13 cellular contexts compared by ENCODE assay signal in the genomic region with DNA sequence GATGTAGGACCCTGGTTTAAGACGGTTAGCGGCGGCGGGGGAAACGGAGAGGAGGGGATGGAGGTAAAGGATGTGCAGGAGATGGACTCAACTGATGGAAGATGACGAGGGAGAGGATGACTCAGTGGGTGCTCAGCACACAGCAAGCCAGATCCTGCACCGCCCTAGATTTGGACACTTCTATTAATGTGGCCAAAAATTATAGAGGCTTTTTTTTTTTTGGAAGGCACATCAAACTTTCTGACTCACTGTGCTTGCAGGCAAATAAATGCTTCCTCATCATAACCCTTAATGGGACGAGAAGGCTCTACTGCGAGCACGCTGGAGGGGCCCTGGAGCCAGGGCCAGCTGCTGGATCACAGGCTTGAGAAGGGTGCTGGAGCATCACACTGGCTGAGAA. TPM values are rescaled to one million over a fixed set of nuclear protein-coding genes. Genes with fewer than 3 reads are reported as not detected.
DNase-seq lines count a peak whose midpoint lies in the region; ATAC-seq, FAIRE-seq and TF ChIP-seq lines count a peak whose summit lies in the region.
"Had no signal": no experiment of that assay in that cellular context is flagged by ENCODE, and none has a peak within 500 bp of the region (broad histone marks: within the 10 kb centered on the region; RNA-seq: fewer than 3 reads in every experiment).

No MANE protein-coding gene starts in this region.

- no peaks in the 10 kb centered on the region for H3K36me3 ChIP-seq in K562 (ENCODE audit: control insufficient read depth, insufficient read depth, low read length)
- H3K36me3 ChIP-seq: upper lobe of right lung had no signal

- H3K4me3 ChIP-seq in K562 (no peak overlapping the region), right cardiac atrium (ENCODE audit: low read length) (no peak overlapping the region)
- H3K4me3 ChIP-seq: GM23338, upper lobe of right lung had no signal

- WGBS in K562 (ENCODE audit: insufficient coverage, low coverage, missing lambda C conversion rate) = 4% methylated on average over 9 of the region's 10 CpGs
- 74% methylated on average over 10 of the region's 10 CpGs for WGBS in right cardiac atrium

- TF ChIP-seq POLR2A in K562 (conservative IDR thresholded peaks at IDR 0.05) = no peak

- H3K4me3 Mint-ChIP-seq in activated naive CD4-positive, alpha-beta T cell treated with anti-CD3 and anti-CD28 coated beads for 36 hours = no peak overlapping the region
- H3K4me3 Mint-ChIP-seq: GM23338 had no signal

- CTCF ChIA-PET in K562 (lab: Yijun Ruan, JAX; ENCODE audit: low intra/inter-chr PET ratio) = no interaction called here
- CTCF ChIA-PET in activated naive CD4-positive, alpha-beta T cell treated with anti-CD3 and anti-CD28 coated beads for 36 hours (lab: Charles Lee) = no interaction called here

- peak; percentile 94 for DNase-seq in A172 (ENCODE audit: low spot score)
- DNase-seq in HS-27A (ENCODE audit: low read depth) = peak; percentile 47
- peak in 1 of 4 experiments; percentile 24 for DNase-seq in K562 (ENCODE audit: extremely low read depth in 1 of 4, low spot score in 3 of 4)
- DNase-seq in right cardiac atrium = peak in 2 of 3 donors; percentile 52 to 60
- no peak for DNase-seq in activated naive CD4-positive, alpha-beta T cell treated with anti-CD3 and anti-CD28 coated beads for 36 hours
- DNase-seq in NOMO-1 treated with dmso at 0.1 percent for 144 hours (lab: John Stamatoyannopoulos, UW; ENCODE audit: unreplicated experiment) = no peak
- no peak for DNase-seq in HT-29 (ENCODE audit: low spot score)
- no peak for DNase-seq in NCI-H1930 (lab: John Stamatoyannopoulos, UW)
- DNase-seq: NCI-H1105, upper lobe of right lung had no signal

- no peak overlapping the region for H3K4me2 ChIP-seq in K562 (ENCODE audit: insufficient read depth, low read length)
- H3K4me2 ChIP-seq: GM23338 had no signal

- no peak for TF ChIP-seq RAD21 in K562 (CRISPR knock-in tag; conservative IDR thresholded peaks at IDR 0.05 in 1 of 2, IDR thresholded peaks at IDR 0.05 in 1 of 2)

- POLR2A ChIA-PET in K562 (lab: Yijun Ruan, JAX) = no interaction called here

- H3K4me1 ChIP-seq in K562 (replicated peaks in 1 of 2; ENCODE audit: control insufficient read depth in 2 of 2, insufficient read depth in 2 of 2, low read length in 2 of 2) (peaks cover 14 to 18% of the 10 kb centered on the region in 2 experiments), right cardiac atrium (ENCODE audit: control insufficient read depth, insufficient read depth, low read length) (no peaks in the 10 kb centered on the region)
- H3K4me1 ChIP-seq: upper lobe of right lung had no signal

- in situ Hi-C loops in K562 (cut with MboI) = no loop called here

- H3K9me3 ChIP-seq in K562 (replicated peaks; ENCODE audit: control insufficient read depth, insufficient read depth, low read depth, low read length) = no peaks in the 10 kb centered on the region
- no peaks in the 10 kb centered on the region for H3K9me3 ChIP-seq in right cardiac atrium (ENCODE audit: control insufficient read depth, low read length)
- H3K9me3 ChIP-seq: upper lobe of right lung had no signal

- BruUV-seq in K562 (replicated peaks; lab: Mats Ljungman, UMichigan) = no TSS peak

- no peak for ATAC-seq in K562
- peak; percentile 33 to 74 for ATAC-seq in right cardiac atrium
- ATAC-seq: GM23338, left lobe of liver, upper lobe of right lung had no signal

- no peaks in the 10 kb centered on the region for H3K27me3 Mint-ChIP-seq in activated naive CD4-positive, alpha-beta T cell treated with anti-CD3 and anti-CD28 coated beads for 36 hours (ENCODE audit: low read depth)

- H3K27me3 ChIP-seq in K562 (ENCODE audit: control insufficient read depth in 2 of 2, insufficient read depth in 2 of 2, low read length in 2 of 2) = peaks cover 2 to 28% of the 10 kb centered on the region in 2 experiments; a peak in 4 of 5 replicates
- H3K27me3 ChIP-seq in right cardiac atrium (ENCODE audit: control insufficient read depth, insufficient read depth) = no peaks in the 10 kb centered on the region
- H3K27me3 ChIP-seq: upper lobe of right lung had no signal

- no peak for TF ChIP-seq CTCF in K562 (IDR thresholded peaks at IDR 0.05 in 2 of 3, conservative IDR thresholded peaks at IDR 0.05 in 1 of 3; ENCODE audit: insufficient read depth in 2 of 3, low read depth in 1 of 3, low read length in 3 of 3)

- intact Hi-C loops in K562 (cut with micrococcal nuclease) (no loop called here), right cardiac atrium (cut with DNase I) (no loop called here)
- intact Hi-C loops in activated naive CD4-positive, alpha-beta T cell treated with anti-CD3 and anti-CD28 coated beads for 36 hours (cut with micrococcal nuclease) = no loop called here

- H3K9me1 ChIP-seq in K562 (ENCODE audit: control insufficient read depth, insufficient read depth, low read length) = no peaks in the 10 kb centered on the region

- TF ChIP-seq EP300 in K562 (IDR thresholded peaks at IDR 0.05; ENCODE audit: low read length) = no peak

- FAIRE-seq in K562 (lab: Jason Lieb, UNC) = no peak
- FAIRE-seq: A204.1 had no signal

- no peaks in the 10 kb centered on the region for H3K4me1 Mint-ChIP-seq in activated naive CD4-positive, alpha-beta T cell treated with anti-CD3 and anti-CD28 coated beads for 36 hours (ENCODE audit: low read depth)

- H3K9me3 Mint-ChIP-seq in activated naive CD4-positive, alpha-beta T cell treated with anti-CD3 and anti-CD28 coated beads for 36 hours = no peaks in the 10 kb centered on the region
- H3K9me3 Mint-ChIP-seq: GM23338 had no signal

- no peak overlapping the region for H3K27ac Mint-ChIP-seq in activated naive CD4-positive, alpha-beta T cell treated with anti-CD3 and anti-CD28 coated beads for 36 hours
- H3K27ac Mint-ChIP-seq: GM23338 had no signal

- no peak overlapping the region for H3K9ac ChIP-seq in K562 (ENCODE audit: insufficient read depth in 1 of 2, low read depth in 2 of 2, low read length in 2 of 2)

- H3K79me2 ChIP-seq in K562 (ENCODE audit: control insufficient read depth, insufficient read depth, low read length) = no peaks in the 10 kb centered on the region

- 0 out of 2 replicates have a peak, but pooled peaks cover 3% of the 10 kb centered on the region for H4K20me1 ChIP-seq in K562 (replicated peaks; ENCODE audit: control insufficient read depth, insufficient read depth, low read length)

- no peak overlapping the region for H2AFZ ChIP-seq in K562 (ENCODE audit: low read depth, low read length)
- H2AFZ ChIP-seq: GM23338 had no signal

- no peaks in the 10 kb centered on the region for H3K36me3 Mint-ChIP-seq in activated naive CD4-positive, alpha-beta T cell treated with anti-CD3 and anti-CD28 coated beads for 36 hours (ENCODE audit: low read depth)

- H3K27ac ChIP-seq in K562 (ENCODE audit: extremely low read depth, low read depth, low read length) = no peak overlapping the region
- H3K27ac ChIP-seq in right cardiac atrium (ENCODE audit: low read length) = no peak overlapping the region
- H3K27ac ChIP-seq: upper lobe of right lung had no signal

RNA-seq across cellular contexts. Expression of a gene that starts 36.0 kb away (rescaled TPM):
- total RNA-seq in A172 (2014; rRNA removed; shearing (Covaris generic)) = 1.7 and 2.2 TPM in 2 replicates
- 0.30 TPM in 1 of 2 replicates, not detected in the other for total RNA-seq in K562 (2011; cell fraction: chromatin; rRNA removed; ENCODE audit: low replicate concordance)
- total RNA-seq in K562 (2011; cell fraction: nucleolus; rRNA removed) = 0.13 and 0.50 TPM in 2 replicates
- total RNA-seq in K562 (2011; cell fraction: nucleoplasm; rRNA removed) = 0.07 TPM in 1 of 2 replicates, not detected in the other
- total RNA-seq in K562 (2014; rRNA removed) (0.05 and 0.12 TPM in 2 replicates), K562 (2014; rRNA removed; fragmentation: Illumina TruSeq; extraction: Trizol) (not detected in 2 replicates), K562 (2015; rRNA removed; fragmentation: Illumina TruSeq; extraction: Trizol) (0.04 TPM in 2 replicates), K562 (2021) (0.04 and 0.07 TPM in 2 replicates), right cardiac atrium (1 to 10 TPM; 3.9 to 5.7 (median 4.2) TPM)
- polyA plus RNA-seq in K562 (2011; rRNA removed) (0.06 and 0.58 TPM in 2 replicates), K562 (2014; fragmentation: Illumina TruSeq; extraction: Trizol) (not detected in 2 replicates), K562 (2014; fragmentation: Nextera tagmentation; extraction: Ambion mirVana) (not detected), K562 (2014; rRNA removed) (not detected in 2 replicates), right cardiac atrium (5.4 TPM)
- polyA plus RNA-seq in K562 (2011; cell fraction: cytosol; rRNA removed) = 0.25 and 0.58 TPM in 2 replicates
- 0.09 and 0.24 TPM in 2 replicates for polyA plus RNA-seq in K562 (2011; cell fraction: nucleus; rRNA removed)
- polyA plus RNA-seq in K562 (2012) = 0.06 and 0.08 TPM in 2 replicates
- polyA minus RNA-seq in K562 (2011; rRNA and poly(A)+ RNA removed) = 0.27 TPM in 1 of 2 replicates, not detected in the other
- 0.82 TPM in 1 of 2 replicates, not detected in the other for polyA minus RNA-seq in K562 (2011; cell fraction: cytosol; rRNA and poly(A)+ RNA removed)
- polyA minus RNA-seq in K562 (2011; cell fraction: nucleus; rRNA and poly(A)+ RNA removed) = 0.13 and 0.33 TPM in 2 replicates
- total RNA-seq in activated naive CD4-positive, alpha-beta T cell treated with anti-CD3 and anti-CD28 coated beads for 36 hours = under 1 TPM; 0.14 to 0.30 TPM
- total RNA-seq in HT-29 (2014; rRNA removed; shearing (Covaris generic)) = not detected in 2 replicates
- polyA plus RNA-seq: GM23338 had no signal

RNA-seq across cellular contexts. Expression of a gene that starts 40.8 kb away (rescaled TPM):
- total RNA-seq in A172 (2014; rRNA removed; shearing (Covaris generic)) = 31.2 and 33.2 TPM in 2 replicates
- 67.2 and 189 TPM in 2 replicates for total RNA-seq in K562 (2011; cell fraction: chromatin; rRNA removed; ENCODE audit: low replicate concordance)
- total RNA-seq in K562 (2011; cell fraction: nucleolus; rRNA removed) = 122 and 130 TPM in 2 replicates
- 90.6 and 92.5 TPM in 2 replicates for total RNA-seq in K562 (2011; cell fraction: nucleoplasm; rRNA removed)
- total RNA-seq in K562 (2014; rRNA removed) = 30.9 and 34.7 TPM in 2 replicates
- total RNA-seq in K562 (2014; rRNA removed; fragmentation: Illumina TruSeq; extraction: Trizol) = 19.3 and 19.7 TPM in 2 replicates
- 17.7 and 19.7 TPM in 2 replicates for total RNA-seq in K562 (2015; rRNA removed; fragmentation: Illumina TruSeq; extraction: Trizol)
- 33.0 and 40.6 TPM in 2 replicates for total RNA-seq in K562 (2021)
- polyA plus RNA-seq in K562 (2011; rRNA removed) = 20.2 and 39.1 TPM in 2 replicates
- 35.7 and 48.3 TPM in 2 replicates for polyA plus RNA-seq in K562 (2011; cell fraction: cytosol; rRNA removed)
- polyA plus RNA-seq in K562 (2011; cell fraction: nucleus; rRNA removed) = 121 and 164 TPM in 2 replicates
- 23.5 and 23.7 TPM in 2 replicates for polyA plus RNA-seq in K562 (2012)
- polyA plus RNA-seq in K562 (2014; fragmentation: Illumina TruSeq; extraction: Trizol) = 28.7 and 31.0 TPM in 2 replicates
- under 1 TPM; 0.42 to 0.94 TPM for polyA plus RNA-seq in K562 (2014; fragmentation: Nextera tagmentation; extraction: Ambion mirVana)
- 30.1 and 30.5 TPM in 2 replicates for polyA plus RNA-seq in K562 (2014; rRNA removed)
- 17.2 and 19.4 TPM in 2 replicates for polyA minus RNA-seq in K562 (2011; rRNA and poly(A)+ RNA removed)
- polyA minus RNA-seq in K562 (2011; cell fraction: cytosol; rRNA and poly(A)+ RNA removed) = 27.1 and 28.2 TPM in 2 replicates
- polyA minus RNA-seq in K562 (2011; cell fraction: nucleus; rRNA and poly(A)+ RNA removed) = 30.3 and 42.9 TPM in 2 replicates
- 10 to 100 TPM; 24.7 to 30.7 (median 27.5) TPM for total RNA-seq in right cardiac atrium
- polyA plus RNA-seq in right cardiac atrium = 20.5 TPM
- total RNA-seq in activated naive CD4-positive, alpha-beta T cell treated with anti-CD3 and anti-CD28 coated beads for 36 hours = 10 to 100 TPM; 31.1 to 34.1 TPM
- 31.6 and 38.5 TPM in 2 replicates for total RNA-seq in HT-29 (2014; rRNA removed; shearing (Covaris generic))

RNA-seq across cellular contexts. Expression of a gene that starts 52.7 kb away (rescaled TPM):
- total RNA-seq in A172 (2014; rRNA removed; shearing (Covaris generic)) = 104 and 128 TPM in 2 replicates
- total RNA-seq in K562 (2011; cell fraction: chromatin; rRNA removed; ENCODE audit: low replicate concordance) = 1.6 and 4.6 TPM in 2 replicates
- total RNA-seq in K562 (2011; cell fraction: nucleolus; rRNA removed) = 6.6 and 9.8 TPM in 2 replicates
- 0.69 and 4.2 TPM in 2 replicates for total RNA-seq in K562 (2011; cell fraction: nucleoplasm; rRNA removed)
- total RNA-seq in K562 (2014; rRNA removed) = 21.6 and 23.7 TPM in 2 replicates
- 9.7 and 12.2 TPM in 2 replicates for total RNA-seq in K562 (2014; rRNA removed; fragmentation: Illumina TruSeq; extraction: Trizol)
- total RNA-seq in K562 (2015; rRNA removed; fragmentation: Illumina TruSeq; extraction: Trizol) = 12.2 and 14.1 TPM in 2 replicates
- total RNA-seq in K562 (2021) = 15.6 and 21.1 TPM in 2 replicates
- 14.1 and 17.1 TPM in 2 replicates for polyA plus RNA-seq in K562 (2011; rRNA removed)
- 17.7 and 39.3 TPM in 2 replicates for polyA plus RNA-seq in K562 (2011; cell fraction: cytosol; rRNA removed)
- 5.4 and 6.8 TPM in 2 replicates for polyA plus RNA-seq in K562 (2011; cell fraction: nucleus; rRNA removed)
- 14.6 and 22.6 TPM in 2 replicates for polyA plus RNA-seq in K562 (2012)
- 14.1 and 18.2 TPM in 2 replicates for polyA plus RNA-seq in K562 (2014; fragmentation: Illumina TruSeq; extraction: Trizol)
- 1 to 10 TPM; 3.0 to 3.6 TPM for polyA plus RNA-seq in K562 (2014; fragmentation: Nextera tagmentation; extraction: Ambion mirVana)
- 19.7 and 23.4 TPM in 2 replicates for polyA plus RNA-seq in K562 (2014; rRNA removed)
- 6.3 and 8.5 TPM in 2 replicates for polyA minus RNA-seq in K562 (2011; rRNA and poly(A)+ RNA removed)
- polyA minus RNA-seq in K562 (2011; cell fraction: cytosol; rRNA and poly(A)+ RNA removed) = 7.6 and 8.9 TPM in 2 replicates
- polyA minus RNA-seq in K562 (2011; cell fraction: nucleus; rRNA and poly(A)+ RNA removed) = 1.1 and 1.6 TPM in 2 replicates
- total RNA-seq in right cardiac atrium = 10 to 100 TPM; 15.3 to 29.4 (median 20.5) TPM
- 35.6 TPM for polyA plus RNA-seq in right cardiac atrium
- total RNA-seq in activated naive CD4-positive, alpha-beta T cell treated with anti-CD3 and anti-CD28 coated beads for 36 hours = 10 to 100 TPM; 22.7 to 24.7 TPM
- total RNA-seq in HT-29 (2014; rRNA removed; shearing (Covaris generic)) = 54.1 and 56.8 TPM in 2 replicates

Comparison
In these comparisons a context has a peak if more than half of its experiments do, and no peak if none do; other contexts are left out.
1. DNase-seq: peak in A172 (single experiment), HS-27A (single experiment) and right cardiac atrium (2 of 3); none in activated naive CD4-positive, alpha-beta T cell treated with anti-CD3 and anti-CD28 coated beads for 36 hours (single experiment), NOMO-1 treated with dmso at 0.1 percent for 144 hours (single experiment), HT-29 (single experiment) and NCI-H1930 (0 of 2).